ENCODE assay signal across 18 cellular contexts in genomic region chr1:226422478-226422877, GRCh38. TPM values are rescaled to one million over a fixed set of nuclear protein-coding genes. Genes with fewer than 3 reads are reported as not detected.
DNase-seq lines count a peak whose midpoint lies in the region; ATAC-seq and TF ChIP-seq lines count a peak whose summit lies in the region.
"Had no signal": no experiment of that assay in that cellular context is flagged by ENCODE, and none has a peak within 500 bp of the region (broad histone marks: within the 10 kb centered on the region; RNA-seq: fewer than 3 reads in every experiment).

No MANE protein-coding gene starts in this region.

- TF ChIP-seq CTCF in HL-60 (IDR thresholded peaks at IDR 0.05; ENCODE audit: insufficient read depth, low read length) (no peak), coronary artery (IDR thresholded peaks at IDR 0.05) (no peak)

- intact Hi-C loops in sciatic nerve (cut with DNase I) = no loop called here

- H3K27me3 ChIP-seq in HL-60 (ENCODE audit: insufficient read depth, poor library complexity, severe bottlenecking) = no peaks in the 10 kb centered on the region

- no peak for ATAC-seq in sciatic nerve
- no peak for ATAC-seq in GM21367 (IDR thresholded peaks at IDR 0.05; ENCODE audit: unreplicated experiment)

- DNase-seq in activated CD8-positive, alpha-beta memory T cell treated with anti-CD3 and anti-CD28 coated beads for 24 hours = peak; percentile 44
- no peak for DNase-seq in activated CD8-positive, alpha-beta memory T cell treated with anti-CD3 and anti-CD28 coated beads, Interleukin-2, amount 50 U/mL, for 4 hours
- DNase-seq in HL-60 (ENCODE audit: low read depth in 1 of 2, low spot score in 1 of 2) (peak; percentile 34 to 86), coronary artery (ENCODE audit: low spot score) (peak; percentile 31), sciatic nerve (ENCODE audit: low spot score) (peak; percentile 14), NCI-H187 (lab: John Stamatoyannopoulos, UW) (no peak)
- no peak for DNase-seq in stimulated activated CD4-positive, alpha-beta T cell treated with anti-CD3 and anti-CD28 coated beads, Interleukin-4, amount 100 ng/mL, for 1 hour
- DNase-seq: C1 segment of cervical spinal cord; Calu3; CD4-positive, alpha-beta memory T cell; COR-L47; DMS53; DMS79 treated with DMSO at 0.1 percent for 48 hours; GF-D8; GM23248; H7; HCEC 1CT had no signal

- H3K27ac ChIP-seq in HL-60 (replicated peaks) (peak overlapping the region; percentile 72), coronary artery (no peak overlapping the region)
- H3K27ac ChIP-seq: GM23248 had no signal

- no peak overlapping the region for H3K4me3 ChIP-seq in HL-60 (replicated peaks; ENCODE audit: insufficient read depth, low read length)
- H3K4me3 ChIP-seq in coronary artery = no peak overlapping the region
- H3K4me3 ChIP-seq: GM23248 had no signal

RNA-seq across cellular contexts. Expression of gene PARP1, which starts 14.6 kb away (rescaled TPM):
- 85.2 TPM for total RNA-seq in sciatic nerve

Comparison
In these comparisons a context has a peak if more than half of its experiments do, and no peak if none do; other contexts are left out.
1. DNase-seq: peak in activated CD8-positive, alpha-beta memory T cell treated with anti-CD3 and anti-CD28 coated beads for 24 hours (single experiment), HL-60 (2 of 2), coronary artery (single experiment) and sciatic nerve (single experiment); none in activated CD8-positive, alpha-beta memory T cell treated with anti-CD3 and anti-CD28 coated beads, Interleukin-2, amount 50 U/mL, for 4 hours (single experiment), stimulated activated CD4-positive, alpha-beta T cell treated with anti-CD3 and anti-CD28 coated beads, Interleukin-4, amount 100 ng/mL, for 1 hour (single experiment) and NCI-H187 (0 of 2).